Comparison of ENCODE assay signal across 13 cellular contexts in the genomic region with DNA sequence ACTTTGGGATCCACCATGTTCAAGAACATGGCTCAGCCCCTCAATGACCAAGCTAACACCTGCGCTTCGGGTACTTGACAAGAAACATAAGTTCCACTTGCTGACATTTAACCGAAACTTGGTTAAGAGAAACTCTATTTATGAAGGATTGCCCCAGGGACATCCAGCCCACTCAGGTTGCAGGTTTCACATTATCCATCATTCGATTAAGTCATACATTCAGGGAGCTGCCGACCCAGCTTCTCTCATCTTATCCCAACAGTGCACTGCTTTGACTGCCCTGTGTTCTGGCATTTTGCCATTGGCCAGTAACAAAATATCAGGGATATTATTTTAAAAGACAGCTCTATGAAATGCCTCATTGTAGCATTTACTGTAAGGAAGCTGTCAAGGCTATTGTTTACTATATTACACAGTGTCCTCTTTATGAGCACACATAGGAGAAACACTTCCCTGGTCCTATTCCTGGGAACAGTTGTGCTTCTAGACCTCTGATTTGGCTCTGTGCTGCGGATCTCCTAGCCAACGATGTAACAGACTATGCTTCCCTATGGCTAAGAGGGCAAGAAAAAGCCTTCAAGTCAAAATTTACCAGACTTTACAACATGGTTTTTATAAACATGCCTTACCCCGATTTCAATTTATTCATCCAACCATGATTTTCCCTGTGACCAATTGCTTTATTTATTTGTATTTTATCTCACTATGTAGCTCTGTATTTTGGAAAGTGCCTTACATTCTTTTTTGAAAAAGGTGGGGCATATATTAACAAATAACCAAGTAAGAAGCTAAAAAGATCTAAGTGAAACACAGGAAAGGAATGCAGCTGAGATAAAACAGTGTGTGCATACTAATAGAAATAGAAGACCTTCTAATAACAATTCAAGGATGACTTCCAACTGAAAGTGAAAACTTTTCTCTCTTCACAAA.
DNase-seq lines count a peak whose midpoint lies in the region; ATAC-seq and TF ChIP-seq lines count a peak whose summit lies in the region.
"Had no signal": no experiment of that assay in that cellular context is flagged by ENCODE, and none has a peak within 500 bp of the region (broad histone marks: within the 10 kb centered on the region; RNA-seq: fewer than 3 reads in every experiment).

No MANE protein-coding gene starts in this region.

- H3K4me3 ChIP-seq in BE2C (ENCODE audit: low read depth, low read length) (0 out of 2 replicates have a peak overlapping the region, but pooled peaks have one; percentile 14), muscle layer of duodenum (ENCODE audit: low read depth in 1 of 2, low read length in 2 of 2) (no peak overlapping the region)

- peak; percentile 44 for DNase-seq in BE2C
- peak; percentile 49 for DNase-seq in NAMALWA (ENCODE audit: low spot score)
- peak; percentile 20 for DNase-seq in dedifferentiated amniotic fluid mesenchymal stem cell (ENCODE audit: extremely low spot score)
- DNase-seq in globus pallidus (ENCODE audit: low spot score), result no peak
- no peak for DNase-seq in NCI-H446 treated with DMSO at 0.1 percent for 48 hours (lab: John Stamatoyannopoulos, UW)
- DNase-seq in CD4-positive, alpha-beta T cell, result no peak
- DNase-seq: activated CD4-positive, alpha-beta T cell treated with anti-CD3 and anti-CD28 coated beads, Interleukin-2, amount 10 ng/mL, durations not matched to agents 24 days and 14 days; DMS79 treated with DMSO at 0.1 percent for 48 hours; NCI-H774 had no signal

- H3K9me3 ChIP-seq in BE2C (no peaks in the 10 kb centered on the region), muscle layer of duodenum (ENCODE audit: control insufficient read depth in 1 of 2, low read length in 2 of 2) (no peaks in the 10 kb centered on the region)
- H3K9me3 ChIP-seq in CD4-positive, alpha-beta T cell (ENCODE audit: control insufficient read depth, low read length), result no peaks in the 10 kb centered on the region

- peaks cover 22% of the 10 kb centered on the region for H3K4me1 Mint-ChIP-seq in CD4-positive, alpha-beta T cell (ENCODE audit: low read depth)

- POLR2A ChIA-PET in CD4-positive, alpha-beta T cell (lab: Charles Lee), result no interaction called here

- CTCF ChIA-PET in CD4-positive, alpha-beta T cell (lab: Charles Lee), result no interaction called here

- no peak for TF ChIP-seq CTCF in BE2C (IDR thresholded peaks at IDR 0.05; ENCODE audit: low read depth, low read length)
- TF ChIP-seq CTCF in CD4-positive, alpha-beta T cell (IDR thresholded peaks at IDR 0.05), result no peak

- H3K27me3 ChIP-seq in BE2C (no peaks in the 10 kb centered on the region; the same call in 1 of the 2 replicates), muscle layer of duodenum (ENCODE audit: low read depth, low read length) (no peaks in the 10 kb centered on the region)
- H3K27me3 ChIP-seq in CD4-positive, alpha-beta T cell (ENCODE audit: control insufficient read depth, insufficient read depth, low read length), result no peaks in the 10 kb centered on the region

- H3K36me3 Mint-ChIP-seq in CD4-positive, alpha-beta T cell (ENCODE audit: low read depth), result peaks cover 47% of the 10 kb centered on the region

- H3K4me1 ChIP-seq in BE2C (peaks cover 6% of the 10 kb centered on the region), muscle layer of duodenum (ENCODE audit: control insufficient read depth in 1 of 2, insufficient read depth in 2 of 2, low read length in 2 of 2) (peaks cover 0 to 21% of the 10 kb centered on the region in 2 donors)

- H3K27me3 Mint-ChIP-seq in CD4-positive, alpha-beta T cell, result no peaks in the 10 kb centered on the region
- H3K27me3 Mint-ChIP-seq: activated CD4-positive, alpha-beta T cell treated with anti-CD3 and anti-CD28 coated beads, Interleukin-2, amount 10 ng/mL, durations not matched to agents 24 days and 14 days; memory B cell had no signal

- intact Hi-C loops in CD4-positive, alpha-beta T cell (cut with DNase I, micrococcal nuclease), result no loop called here

- H3K27ac Mint-ChIP-seq in CD4-positive, alpha-beta T cell, result no peak overlapping the region
- H3K27ac Mint-ChIP-seq: activated CD4-positive, alpha-beta T cell treated with anti-CD3 and anti-CD28 coated beads, Interleukin-2, amount 10 ng/mL, durations not matched to agents 24 days and 14 days; memory B cell had no signal

- ATAC-seq in HG02588 (IDR thresholded peaks at IDR 0.05; ENCODE audit: unreplicated experiment), result no peak
- no peak for ATAC-seq in CD4-positive, alpha-beta T cell (ENCODE audit: poor library complexity)

- H3K4me3 Mint-ChIP-seq in CD4-positive, alpha-beta T cell, result no peak overlapping the region
- H3K4me3 Mint-ChIP-seq: activated CD4-positive, alpha-beta T cell treated with anti-CD3 and anti-CD28 coated beads, Interleukin-2, amount 10 ng/mL, durations not matched to agents 24 days and 14 days; memory B cell had no signal

- H3K27ac ChIP-seq in muscle layer of duodenum (ENCODE audit: low read length), result peak overlapping the region; percentile 65
- no peak overlapping the region for H3K27ac ChIP-seq in CD4-positive, alpha-beta T cell (ENCODE audit: low read depth, low read length)
- H3K27ac ChIP-seq: HL-60 had no signal

- no peaks in the 10 kb centered on the region for H3K9me3 Mint-ChIP-seq in CD4-positive, alpha-beta T cell
- H3K9me3 Mint-ChIP-seq: activated CD4-positive, alpha-beta T cell treated with anti-CD3 and anti-CD28 coated beads, Interleukin-2, amount 10 ng/mL, durations not matched to agents 24 days and 14 days; memory B cell had no signal

- no peaks in the 10 kb centered on the region for H3K36me3 ChIP-seq in BE2C
- H3K36me3 ChIP-seq in muscle layer of duodenum (ENCODE audit: control insufficient read depth in 1 of 2, insufficient read depth in 2 of 2, low read length in 2 of 2), result no peaks in the 10 kb centered on the region

Comparison
In these comparisons a context has a peak if more than half of its experiments do, and no peak if none do; other contexts are left out.
1. DNase-seq: peak in BE2C (single experiment), NAMALWA (single experiment) and dedifferentiated amniotic fluid mesenchymal stem cell (single experiment); none in globus pallidus (single experiment), NCI-H446 treated with DMSO at 0.1 percent for 48 hours (single experiment) and CD4-positive, alpha-beta T cell (0 of 10).